In the genomic region with DNA sequence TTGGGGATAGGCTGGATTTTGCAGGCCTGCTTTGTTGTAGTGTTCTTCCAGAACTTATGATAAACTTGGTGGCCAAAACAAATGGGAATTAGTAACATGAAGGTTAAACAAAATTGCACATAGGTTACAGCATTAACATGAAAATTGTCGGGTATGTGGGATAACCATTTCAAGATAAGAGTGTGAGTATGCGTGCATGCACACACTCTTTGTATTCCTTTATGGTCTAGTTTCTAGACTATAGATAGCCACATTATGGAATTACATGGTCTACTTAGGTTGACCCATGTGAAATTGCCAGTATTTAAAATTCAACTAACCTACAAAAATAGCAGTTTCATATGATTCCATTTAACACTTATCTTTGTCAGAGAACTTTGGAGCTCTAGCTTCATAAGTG, we compare ENCODE assay signal across 10 cellular contexts. TPM values are rescaled to one million over a fixed set of nuclear protein-coding genes. Genes with fewer than 3 reads are reported as not detected.
DNase-seq lines count a peak whose midpoint lies in the region; ATAC-seq and TF ChIP-seq lines count a peak whose summit lies in the region.
"Had no signal": no experiment of that assay in that cellular context is flagged by ENCODE, and none has a peak within 500 bp of the region (broad histone marks: within the 10 kb centered on the region; RNA-seq: fewer than 3 reads in every experiment).

No MANE protein-coding gene starts in this region.

- H3K9me3 Mint-ChIP-seq in activated T-helper 2 cell treated with anti-CD3 and anti-CD28 coated beads, Interferon-gamma antibody, Interleukin-2, Interleukin-4, amounts not matched to agents 10 μg/mL and 5 μg/mL and 100 μg/mL, durations not matched to agents 14 hours and 24 hours and 36 hours = no peaks in the 10 kb centered on the region

- no peak overlapping the region for H3K4me3 Mint-ChIP-seq in activated T-helper 2 cell treated with anti-CD3 and anti-CD28 coated beads, Interferon-gamma antibody, Interleukin-2, Interleukin-4, amounts not matched to agents 10 μg/mL and 5 μg/mL and 100 μg/mL, durations not matched to agents 14 hours and 24 hours and 36 hours (ENCODE audit: low read depth)

- H3K27ac ChIP-seq in SK-N-SH (ENCODE audit: low read depth in 2 of 2, low read length in 1 of 2) = 0 out of 4 replicates have a peak overlapping the region, but pooled peaks of 1 of the 2 experiments have one; percentile 0
- no peak overlapping the region for H3K27ac ChIP-seq in iPS-20b (ENCODE audit: low read length)
- H3K27ac ChIP-seq in subcutaneous abdominal adipose tissue (ENCODE audit: low read depth, low read length) = no peak overlapping the region

- no peak for TF ChIP-seq EP300 in SK-N-SH (IDR thresholded peaks at IDR 0.05; ENCODE audit: borderline replicate concordance in 1 of 2, low read depth in 1 of 2, low read length in 1 of 2)

- H2AFZ ChIP-seq in SK-N-SH (ENCODE audit: low read depth) = no peak overlapping the region

- CTCF ChIA-PET in SK-N-SH (lab: Yijun Ruan, JAX) = interaction anchor here (0.7 kb wide), 1 partner anchor 102 kb away, joined by 3 read pairs; a partner anchor contains a TSS

- no peaks in the 10 kb centered on the region for H3K9me2 ChIP-seq in SK-N-SH

- peak overlapping the region; percentile 66 for H3K4me2 ChIP-seq in SK-N-SH

- H3K9me3 ChIP-seq in SK-N-SH = no peaks in the 10 kb centered on the region
- no peaks in the 10 kb centered on the region for H3K9me3 ChIP-seq in iPS-20b (ENCODE audit: insufficient read depth, low read depth, low read length)
- no peaks in the 10 kb centered on the region for H3K9me3 ChIP-seq in subcutaneous abdominal adipose tissue (ENCODE audit: control insufficient read depth in 5 of 5, low read length in 5 of 5)

- WGBS in SK-N-SH (ENCODE audit: low lambda C conversion rate) = 71% methylated on average over 2 of the region's 2 CpGs

- peaks cover 3% of the 10 kb centered on the region in 2 experiments for H3K36me3 ChIP-seq in SK-N-SH (replicated peaks in 1 of 2; ENCODE audit: control insufficient read depth in 1 of 2, insufficient read depth in 2 of 2, low read length in 1 of 2)
- H3K36me3 ChIP-seq in iPS-20b (ENCODE audit: insufficient read depth, low read depth, low read length) = peaks cover 33% of the 10 kb centered on the region
- H3K36me3 ChIP-seq in subcutaneous abdominal adipose tissue (ENCODE audit: control insufficient read depth in 5 of 5, insufficient read depth in 5 of 5, low read length in 5 of 5) = no peaks in the 10 kb centered on the region

- peaks cover 41% of the 10 kb centered on the region for H3K36me3 Mint-ChIP-seq in activated T-helper 2 cell treated with anti-CD3 and anti-CD28 coated beads, Interferon-gamma antibody, Interleukin-2, Interleukin-4, amounts not matched to agents 10 μg/mL and 5 μg/mL and 100 μg/mL, durations not matched to agents 14 hours and 24 hours and 36 hours (ENCODE audit: low read depth)

- H3K9ac ChIP-seq in SK-N-SH = peak overlapping the region; percentile 78; the same call in 1 of the 2 replicates
- peak overlapping the region; percentile 91 for H3K9ac ChIP-seq in iPS-20b (ENCODE audit: low read depth, low read length)
- H3K9ac ChIP-seq in subcutaneous abdominal adipose tissue (ENCODE audit: low read length in 5 of 5) = peak overlapping the region in 4 of 5 donors; percentile 75 to 89 (median 83)

- H3K79me2 ChIP-seq in SK-N-SH (ENCODE audit: insufficient read depth) = peaks cover 61% of the 10 kb centered on the region

- peaks cover 38% of the 10 kb centered on the region for H3K4me1 Mint-ChIP-seq in activated T-helper 2 cell treated with anti-CD3 and anti-CD28 coated beads, Interferon-gamma antibody, Interleukin-2, Interleukin-4, amounts not matched to agents 10 μg/mL and 5 μg/mL and 100 μg/mL, durations not matched to agents 14 hours and 24 hours and 36 hours (ENCODE audit: low read depth)

- H3K27me3 ChIP-seq in SK-N-SH (ENCODE audit: insufficient read depth) = no peaks in the 10 kb centered on the region
- H3K27me3 ChIP-seq in iPS-20b (ENCODE audit: insufficient read depth, low read length) = no peaks in the 10 kb centered on the region
- H3K27me3 ChIP-seq in subcutaneous abdominal adipose tissue (ENCODE audit: control insufficient read depth in 5 of 5, insufficient read depth in 4 of 5, low read length in 5 of 5) = no peaks in the 10 kb centered on the region

- H3K4me1 ChIP-seq in SK-N-SH (ENCODE audit: control insufficient read depth in 1 of 2, insufficient read depth in 2 of 2, low read depth in 1 of 2, low read length in 1 of 2) (peaks cover 0 to 14% of the 10 kb centered on the region in 2 experiments; a peak in 3 of 4 replicates), iPS-20b (ENCODE audit: insufficient read depth, low read length) (peaks cover 15% of the 10 kb centered on the region), subcutaneous abdominal adipose tissue (ENCODE audit: control insufficient read depth in 5 of 5, insufficient read depth in 5 of 5, low read length in 5 of 5) (peaks cover 1 to 24% (median 18%) of the 10 kb centered on the region in 5 donors)

- POLR2A ChIA-PET in SK-N-SH (lab: Yijun Ruan, JAX) = no interaction called here

- DNase-seq in SK-N-SH (no peak), middle frontal gyrus (ENCODE audit: extremely low spot score, low spot score) (no peak)
- no peak for DNase-seq in activated T-helper 2 cell treated with anti-CD3 and anti-CD28 coated beads, Interferon-gamma antibody, Interleukin-2, Interleukin-4, amounts not matched to agents 10 μg/mL and 5 μg/mL and 100 μg/mL, durations not matched to agents 14 hours and 24 hours and 36 hours (ENCODE audit: low spot score)
- DNase-seq in activated CD4-positive, CD25-positive, alpha-beta regulatory T cell (lab: John Stamatoyannopoulos, UW) = no peak
- DNase-seq: NCI-H1105 treated with DMSO at 0.1 percent for 48 hours, T1000 had no signal

- no peak for TF ChIP-seq CTCF in SK-N-SH (IDR thresholded peaks at IDR 0.05)

- no peak for ATAC-seq in SK-N-SH treated with all-trans-retinoic acid at 6 μM for 48 hours
- no peak for ATAC-seq in GM19467 (IDR thresholded peaks at IDR 0.05; ENCODE audit: unreplicated experiment)

- H4K20me1 ChIP-seq in SK-N-SH (ENCODE audit: insufficient read depth) = peaks cover 19% of the 10 kb centered on the region; the same call in 1 of the 2 replicates

- peak overlapping the region; percentile 70 to 90 for H3K4me3 ChIP-seq in SK-N-SH (ENCODE audit: low read depth in 2 of 2, low read length in 1 of 2)
- peak overlapping the region; percentile 86 for H3K4me3 ChIP-seq in iPS-20b (ENCODE audit: low read length)
- peak overlapping the region in 1 of 5 donors; percentile 90 for H3K4me3 ChIP-seq in subcutaneous abdominal adipose tissue (ENCODE audit: low read depth in 1 of 5, low read length in 5 of 5)

- no peak for TF ChIP-seq RAD21 in SK-N-SH (IDR thresholded peaks at IDR 0.05; ENCODE audit: low read length)

- H3K27me3 Mint-ChIP-seq in activated T-helper 2 cell treated with anti-CD3 and anti-CD28 coated beads, Interferon-gamma antibody, Interleukin-2, Interleukin-4, amounts not matched to agents 10 μg/mL and 5 μg/mL and 100 μg/mL, durations not matched to agents 14 hours and 24 hours and 36 hours (ENCODE audit: low read depth) = no peaks in the 10 kb centered on the region

- peak overlapping the region; percentile 39 for H3K27ac Mint-ChIP-seq in activated T-helper 2 cell treated with anti-CD3 and anti-CD28 coated beads, Interferon-gamma antibody, Interleukin-2, Interleukin-4, amounts not matched to agents 10 μg/mL and 5 μg/mL and 100 μg/mL, durations not matched to agents 14 hours and 24 hours and 36 hours

- intact Hi-C loops in activated T-helper 2 cell treated with anti-CD3 and anti-CD28 coated beads, Interferon-gamma antibody, Interleukin-2, Interleukin-4, amounts not matched to agents 10 μg/mL and 5 μg/mL and 100 μg/mL, durations not matched to agents 14 hours and 24 hours and 36 hours (cut with micrococcal nuclease) = loop anchor here (5.0 kb wide), 2 partner anchors 401 to 1064 kb away; a partner anchor contains a TSS

- H3F3A ChIP-seq in SK-N-SH (replicated peaks; ENCODE audit: insufficient read depth) = peaks cover 7% of the 10 kb centered on the region

TF ChIP-seq in SK-N-SH, 30 proteins besides CTCF, POLR2A, EP300 and RAD21 (continues in another document):
- no peak for TF ChIP-seq JUND (IDR thresholded peaks at IDR 0.05)
- TF ChIP-seq, protein P1, sequence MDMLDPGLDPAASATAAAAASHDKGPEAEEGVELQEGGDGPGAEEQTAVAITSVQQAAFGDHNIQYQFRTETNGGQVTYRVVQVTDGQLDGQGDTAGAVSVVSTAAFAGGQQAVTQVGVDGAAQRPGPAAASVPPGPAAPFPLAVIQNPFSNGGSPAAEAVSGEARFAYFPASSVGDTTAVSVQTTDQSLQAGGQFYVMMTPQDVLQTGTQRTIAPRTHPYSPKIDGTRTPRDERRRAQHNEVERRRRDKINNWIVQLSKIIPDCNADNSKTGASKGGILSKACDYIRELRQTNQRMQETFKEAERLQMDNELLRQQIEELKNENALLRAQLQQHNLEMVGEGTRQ (IDR thresholded peaks at IDR 0.05; ENCODE audit: borderline replicate concordance, low read depth, low read length) = no peak

TF ChIP-seq in SK-N-SH treated with all-trans-retinoic acid at 6 μM for 48 hours, 23 proteins besides CTCF, POLR2A, EP300 and RAD21:
- TF ChIP-seq ZFP30 (CRISPR knock-in tag; IDR thresholded peaks at IDR 0.05) (no peak), CSDC2 (CRISPR knock-in tag; IDR thresholded peaks at IDR 0.05) (no peak)
- TF ChIP-seq, protein P2, sequence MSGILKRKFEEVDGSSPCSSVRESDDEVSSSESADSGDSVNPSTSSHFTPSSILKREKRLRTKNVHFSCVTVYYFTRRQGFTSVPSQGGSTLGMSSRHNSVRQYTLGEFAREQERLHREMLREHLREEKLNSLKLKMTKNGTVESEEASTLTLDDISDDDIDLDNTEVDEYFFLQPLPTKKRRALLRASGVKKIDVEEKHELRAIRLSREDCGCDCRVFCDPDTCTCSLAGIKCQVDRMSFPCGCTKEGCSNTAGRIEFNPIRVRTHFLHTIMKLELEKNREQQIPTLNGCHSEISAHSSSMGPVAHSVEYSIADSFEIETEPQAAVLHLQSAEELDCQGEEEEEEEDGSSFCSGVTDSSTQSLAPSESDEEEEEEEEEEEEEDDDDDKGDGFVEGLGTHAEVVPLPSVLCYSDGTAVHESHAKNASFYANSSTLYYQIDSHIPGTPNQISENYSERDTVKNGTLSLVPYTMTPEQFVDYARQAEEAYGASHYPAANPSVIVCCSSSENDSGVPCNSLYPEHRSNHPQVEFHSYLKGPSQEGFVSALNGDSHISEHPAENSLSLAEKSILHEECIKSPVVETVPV (CRISPR knock-in tag; IDR thresholded peaks at IDR 0.05) = no peak

RNA-seq across cellular contexts. Expression of a gene that starts 1.4 kb away (rescaled TPM):
- polyA plus RNA-seq in SK-N-SH (2012; rRNA removed) = 8.2 and 11.0 TPM in 2 replicates
- polyA plus RNA-seq in SK-N-SH (2012; cell fraction: cytosol; rRNA removed) = 11.1 and 11.2 TPM in 2 replicates
- 9.2 and 25.1 TPM in 2 replicates for polyA plus RNA-seq in SK-N-SH (2012; cell fraction: nucleus; rRNA removed)
- total RNA-seq in activated T-helper 2 cell treated with anti-CD3 and anti-CD28 coated beads, Interferon-gamma antibody, Interleukin-2, Interleukin-4, amounts not matched to agents 10 μg/mL and 5 μg/mL and 100 μg/mL, durations not matched to agents 14 hours and 24 hours and 36 hours = 122 and 123 TPM in 2 replicates
